In genomic region chr17:47004906-47005305, GRCh38 we compare ENCODE assay signal across 29 cellular contexts. TPM values are rescaled to one million over a fixed set of nuclear protein-coding genes. Genes with fewer than 3 reads are reported as not detected.
"Had no signal": no experiment of that assay in that cellular context is flagged by ENCODE, and none has a peak within 500 bp of the region (broad histone marks: within the 10 kb centered on the region; RNA-seq: fewer than 3 reads in every experiment).

No MANE protein-coding gene starts in this region.

- H3K9me3 ChIP-seq: esophagus muscularis mucosa, ovary, thoracic aorta had no signal

- H3K36me3 Mint-ChIP-seq: activated naive CD8-positive, alpha-beta T cell; brain; mesothelial cell of epicardium; naive B cell; stimulated activated effector memory CD8-positive, alpha-beta T cell treated with anti-CD3 and anti-CD28 coated beads, Interleukin-12 subunit alpha, Interleukin-12 subunit beta, amount 100 ng/mL, for 72 hours had no signal

- DNase-seq: activated CD4-positive, alpha-beta T cell treated with anti-CD3 and anti-CD28 coated beads, Interleukin-2, amount 50 U/mL, for 1 hour; activated CD8-positive, alpha-beta T cell treated with anti-CD3 and anti-CD28 coated beads for 36 hours; activated naive CD4-positive, alpha-beta T cell; activated T-cell treated with anti-CD3 and anti-CD28 coated beads, Interleukin-2, amount 50 U/mL, for 4 hours; anterior cingulate cortex; cortex of kidney; foreskin melanocyte; left ventricle myocardium superior; naive B cell; ovary; stimulated activated CD4-positive, alpha-beta T cell treated with anti-CD3 and anti-CD28 coated beads, Interleukin-4, amount 100 ng/mL, for 24 hours; T-helper 2 cell; trophoblast cell had no signal

- H3K9me3 Mint-ChIP-seq: activated CD8-positive, alpha-beta T cell treated with anti-CD3 and anti-CD28 coated beads for 36 hours; activated T-cell treated with anti-CD3 and anti-CD28 coated beads, Interleukin-2, amount 50 U/mL, for 4 hours; activated T-helper 2 cell treated with anti-CD3 and anti-CD28 coated beads, Interferon-gamma antibody, Interleukin-2, Interleukin-4, amounts not matched to agents 10 μg/mL and 5 μg/mL and 100 μg/mL, durations not matched to agents 14 hours and 24 hours and 36 hours; mesothelial cell of epicardium; naive B cell; stimulated activated effector memory CD8-positive, alpha-beta T cell treated with anti-CD3 and anti-CD28 coated beads, Interleukin-12 subunit alpha, Interleukin-12 subunit beta, amount 100 ng/mL, for 72 hours; stimulated activated naive CD8-positive, alpha-beta T cell treated with anti-CD3 and anti-CD28 coated beads, Interleukin-15, Interleukin-2, amounts not matched to agents 100 ng/mL and 50 ng/mL, for 24 hours had no signal

- H3K4me3 ChIP-seq: esophagus muscularis mucosa, ovary, skin epidermis, thoracic aorta had no signal

- H3K4me3 Mint-ChIP-seq: activated CD8-positive, alpha-beta T cell treated with anti-CD3 and anti-CD28 coated beads for 36 hours; activated naive CD8-positive, alpha-beta T cell; activated T-cell treated with anti-CD3 and anti-CD28 coated beads, Interleukin-2, amount 50 U/mL, for 4 hours; mesothelial cell of epicardium; naive B cell; stimulated activated effector memory CD8-positive, alpha-beta T cell treated with anti-CD3 and anti-CD28 coated beads, Interleukin-12 subunit alpha, Interleukin-12 subunit beta, amount 100 ng/mL, for 72 hours; stimulated activated naive CD8-positive, alpha-beta T cell treated with anti-CD3 and anti-CD28 coated beads, Interleukin-15, Interleukin-2, amounts not matched to agents 100 ng/mL and 50 ng/mL, for 24 hours had no signal

- FAIRE-seq: islet of Langerhans, urothelium cell line had no signal

- H3K27me3 ChIP-seq: esophagus muscularis mucosa, ovary had no signal

- H3K27ac Mint-ChIP-seq: activated CD8-positive, alpha-beta T cell treated with anti-CD3 and anti-CD28 coated beads for 36 hours; activated naive CD8-positive, alpha-beta T cell; activated T-helper 2 cell treated with anti-CD3 and anti-CD28 coated beads, Interferon-gamma antibody, Interleukin-2, Interleukin-4, amounts not matched to agents 10 μg/mL and 5 μg/mL and 100 μg/mL, durations not matched to agents 14 hours and 24 hours and 36 hours; mesothelial cell of epicardium; progenitor cell of endocrine pancreas; stimulated activated effector memory CD8-positive, alpha-beta T cell treated with anti-CD3 and anti-CD28 coated beads, Interleukin-12 subunit alpha, Interleukin-12 subunit beta, amount 100 ng/mL, for 72 hours; stimulated activated naive CD8-positive, alpha-beta T cell treated with anti-CD3 and anti-CD28 coated beads, Interleukin-15, Interleukin-2, amounts not matched to agents 100 ng/mL and 50 ng/mL, for 24 hours had no signal

- H3K27ac ChIP-seq: esophagus muscularis mucosa, ovary, skin epidermis, thoracic aorta had no signal

- H3K4me1 Mint-ChIP-seq: mesothelial cell of epicardium; stimulated activated effector memory CD8-positive, alpha-beta T cell treated with anti-CD3 and anti-CD28 coated beads, Interleukin-12 subunit alpha, Interleukin-12 subunit beta, amount 100 ng/mL, for 72 hours had no signal

- ATAC-seq: activated CD8-positive, alpha-beta T cell treated with anti-CD3 and anti-CD28 coated beads for 36 hours; activated T-cell treated with anti-CD3 and anti-CD28 coated beads, Interleukin-2, amount 50 U/mL, for 4 hours; left ventricle myocardium superior; sciatic nerve; stimulated activated effector memory CD8-positive, alpha-beta T cell treated with anti-CD3 and anti-CD28 coated beads, Interleukin-12 subunit alpha, Interleukin-12 subunit beta, amount 100 ng/mL, for 72 hours had no signal

- H3K36me3 ChIP-seq: ovary, thoracic aorta had no signal

- H3K27me3 Mint-ChIP-seq: activated CD8-positive, alpha-beta T cell treated with anti-CD3 and anti-CD28 coated beads for 36 hours; activated naive CD8-positive, alpha-beta T cell; brain; naive B cell; progenitor cell of endocrine pancreas; stimulated activated naive CD8-positive, alpha-beta T cell treated with anti-CD3 and anti-CD28 coated beads, Interleukin-15, Interleukin-2, amounts not matched to agents 100 ng/mL and 50 ng/mL, for 24 hours had no signal

RNA-seq across cellular contexts. Expression of gene RPRML, which starts 25.9 kb away (rescaled TPM):
- total RNA-seq: activated CD8-positive, alpha-beta T cell treated with anti-CD3 and anti-CD28 coated beads for 36 hours; activated T-cell treated with anti-CD3 and anti-CD28 coated beads, Interleukin-2, amount 50 U/mL, for 4 hours; activated T-helper 2 cell treated with anti-CD3 and anti-CD28 coated beads, Interferon-gamma antibody, Interleukin-2, Interleukin-4, amounts not matched to agents 10 μg/mL and 5 μg/mL and 100 μg/mL, durations not matched to agents 14 hours and 24 hours and 36 hours; glomerular endothelial cell; lung microvascular endothelial cell; mesothelial cell of epicardium; progenitor cell of endocrine pancreas; renal cortical epithelial cell; sciatic nerve; thoracic aorta had no signal
- polyA plus RNA-seq: ovary had no signal
